In the genomic region with DNA sequence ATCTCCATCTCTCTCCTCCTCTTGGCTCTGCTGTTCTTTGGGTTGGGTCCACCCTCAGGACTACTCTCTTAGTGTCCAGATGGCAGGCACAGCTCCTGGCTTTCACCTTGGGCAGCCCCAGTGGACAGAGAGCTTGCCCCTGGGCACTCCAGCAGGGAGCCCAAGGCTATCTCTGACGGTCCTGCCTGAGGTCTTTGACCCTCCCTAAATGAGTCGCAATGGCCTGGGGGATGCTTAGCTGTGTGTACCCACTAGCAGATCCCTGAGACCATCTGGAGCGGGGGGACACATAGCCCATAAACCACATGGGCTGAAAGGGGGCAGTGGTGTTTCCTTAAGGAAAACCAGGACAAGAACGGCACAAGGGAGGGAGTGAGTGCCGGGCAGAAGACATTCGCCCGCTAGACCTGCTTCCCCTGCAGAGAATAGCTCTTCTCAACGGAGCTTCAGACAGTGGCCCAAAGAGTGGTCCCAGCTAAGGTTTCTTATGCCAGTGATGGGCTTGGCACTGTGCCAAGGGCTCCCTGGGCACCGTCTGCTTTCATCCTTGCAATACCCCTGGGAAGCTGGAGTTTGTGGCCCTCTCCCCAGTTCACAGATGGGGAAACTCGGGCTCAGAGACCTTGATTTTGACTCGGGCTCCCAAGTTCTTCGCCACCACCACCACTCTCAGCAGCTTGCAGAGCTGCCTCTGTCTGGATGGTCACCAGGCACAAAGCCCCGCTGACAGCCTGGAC, we compare ENCODE assay signal across 33 cellular contexts. TPM values are rescaled to one million over a fixed set of nuclear protein-coding genes. Genes with fewer than 3 reads are reported as not detected.
"Had no signal": no experiment of that assay in that cellular context is flagged by ENCODE, and none has a peak within 500 bp of the region (broad histone marks: within the 10 kb centered on the region; RNA-seq: fewer than 3 reads in every experiment).

No MANE protein-coding gene starts in this region.

- ATAC-seq: activated T-cell treated with anti-CD3 and anti-CD28 coated beads, Interleukin-2, amount 50 U/mL, for 72 hours; activated T-helper 17 cell treated with anti-CD3 and anti-CD28 coated beads, Interleukin-2, amount 50 U/mL, for 72 hours; PC-3 had no signal

- H3K9me3 ChIP-seq: Peyer's patch had no signal

- H3K27me3 Mint-ChIP-seq: activated CD4-positive, alpha-beta memory T cell treated with anti-CD3 and anti-CD28 coated beads for 36 hours; activated naive CD8-positive, alpha-beta T cell treated with anti-CD3 and anti-CD28 coated beads for 36 hours had no signal

- H3K27ac ChIP-seq: brain microvascular endothelial cell, Peyer's patch, VCaP had no signal

- H3K4me3 Mint-ChIP-seq: activated B cell treated with CpG ODN at 0.5 μM for 24 hours; activated CD4-positive, alpha-beta memory T cell treated with anti-CD3 and anti-CD28 coated beads for 36 hours; activated naive CD8-positive, alpha-beta T cell treated with anti-CD3 and anti-CD28 coated beads for 36 hours; activated T-cell treated with anti-CD3 and anti-CD28 coated beads, Interleukin-2, amount 50 U/mL, for 72 hours; activated T-helper 17 cell treated with anti-CD3 and anti-CD28 coated beads, Interleukin-2, amount 50 U/mL, for 72 hours; central memory CD8-positive, alpha-beta T cell had no signal

- H3K27me3 ChIP-seq: brain microvascular endothelial cell, Peyer's patch had no signal

- H3K4me1 Mint-ChIP-seq: activated B cell treated with CpG ODN at 0.5 μM for 24 hours; activated naive CD8-positive, alpha-beta T cell treated with anti-CD3 and anti-CD28 coated beads for 36 hours; activated T-helper 17 cell treated with anti-CD3 and anti-CD28 coated beads, Interleukin-2, amount 50 U/mL, for 72 hours; central memory CD8-positive, alpha-beta T cell had no signal

- H3K27ac Mint-ChIP-seq: activated B cell treated with CpG ODN at 0.5 μM for 24 hours; activated CD4-positive, alpha-beta memory T cell treated with anti-CD3 and anti-CD28 coated beads for 36 hours; activated naive CD8-positive, alpha-beta T cell treated with anti-CD3 and anti-CD28 coated beads for 36 hours; activated T-cell treated with anti-CD3 and anti-CD28 coated beads, Interleukin-2, amount 50 U/mL, for 72 hours; activated T-helper 17 cell treated with anti-CD3 and anti-CD28 coated beads, Interleukin-2, amount 50 U/mL, for 72 hours had no signal

- H3K36me3 Mint-ChIP-seq: activated CD4-positive, alpha-beta memory T cell treated with anti-CD3 and anti-CD28 coated beads for 36 hours; activated naive CD8-positive, alpha-beta T cell treated with anti-CD3 and anti-CD28 coated beads for 36 hours had no signal

- H3K4me1 ChIP-seq: Peyer's patch had no signal

- H3K4me3 ChIP-seq: Peyer's patch had no signal

- H3K9me3 Mint-ChIP-seq: activated B cell treated with CpG ODN at 0.5 μM for 24 hours; activated CD4-positive, alpha-beta memory T cell treated with anti-CD3 and anti-CD28 coated beads for 36 hours; activated naive CD8-positive, alpha-beta T cell treated with anti-CD3 and anti-CD28 coated beads for 36 hours; activated T-helper 17 cell treated with anti-CD3 and anti-CD28 coated beads, Interleukin-2, amount 50 U/mL, for 72 hours; central memory CD8-positive, alpha-beta T cell had no signal

- H3K36me3 ChIP-seq: brain microvascular endothelial cell, Peyer's patch had no signal

- DNase-seq: activated B cell treated with CpG ODN at 0.5 μM for 24 hours; activated CD4-positive, alpha-beta memory T cell treated with anti-CD3 and anti-CD28 coated beads for 36 hours; activated CD4-positive, alpha-beta T cell treated with anti-CD3 and anti-CD28 coated beads for 4 hours; activated CD4-positive, alpha-beta T cell treated with anti-CD3 and anti-CD28 coated beads, Interleukin-2, amount 50 U/mL, for 1 hour; activated CD4-positive, CD25-positive, alpha-beta regulatory T cell treated with anti-CD3 and anti-CD28 coated beads, Interleukin-2, amount 50 U/mL, for 72 hours; activated effector memory CD4-positive, alpha-beta T cell treated with anti-CD3 and anti-CD28 coated beads, Interleukin-2, amount 50 U/mL, for 16 hours; activated naive CD4-positive, alpha-beta T cell; activated naive CD4-positive, alpha-beta T cell treated with anti-CD3 and anti-CD28 coated beads, Interleukin-2, amount 50 U/mL, for 16 hours; activated naive CD8-positive, alpha-beta T cell treated with anti-CD3 and anti-CD28 coated beads for 36 hours; activated T-cell treated with anti-CD3 and anti-CD28 coated beads, Interleukin-2, amount 50 U/mL, for 1 hour; activated T-cell treated with anti-CD3 and anti-CD28 coated beads, Interleukin-2, amount 50 U/mL, for 72 hours; amniotic stem cell; aorta; brain microvascular endothelial cell; Karpas-422; NCI-H1105; NCI-H1417 treated with DMSO at 0.1 percent for 48 hours; NCI-H1930; NCI-H2081 treated with DMSO at 0.1 percent for 48 hours; NCI-H345; NCI-H524 treated with DMSO at 0.1 percent for 48 hours; NK-92 treated with Interleukin-12 subunit alpha and Interleukin-12 subunit beta, amount 100 ng/mL, for 24 hours; PC-3; Peyer's patch; RPMI8226; SW 1271; T-helper 1 cell; T-helper 2 cell; T-helper 9 cell had no signal

RNA-seq across cellular contexts. Expression of a gene that starts 53.9 kb away (rescaled TPM):
- total RNA-seq: activated B cell treated with CpG ODN at 0.5 μM for 24 hours; activated CD4-positive, alpha-beta memory T cell treated with anti-CD3 and anti-CD28 coated beads for 36 hours; activated naive CD8-positive, alpha-beta T cell treated with anti-CD3 and anti-CD28 coated beads for 36 hours; activated T-cell treated with anti-CD3 and anti-CD28 coated beads, Interleukin-2, amount 50 U/mL, for 72 hours; MCF 10A had no signal
